In the genomic region with DNA sequence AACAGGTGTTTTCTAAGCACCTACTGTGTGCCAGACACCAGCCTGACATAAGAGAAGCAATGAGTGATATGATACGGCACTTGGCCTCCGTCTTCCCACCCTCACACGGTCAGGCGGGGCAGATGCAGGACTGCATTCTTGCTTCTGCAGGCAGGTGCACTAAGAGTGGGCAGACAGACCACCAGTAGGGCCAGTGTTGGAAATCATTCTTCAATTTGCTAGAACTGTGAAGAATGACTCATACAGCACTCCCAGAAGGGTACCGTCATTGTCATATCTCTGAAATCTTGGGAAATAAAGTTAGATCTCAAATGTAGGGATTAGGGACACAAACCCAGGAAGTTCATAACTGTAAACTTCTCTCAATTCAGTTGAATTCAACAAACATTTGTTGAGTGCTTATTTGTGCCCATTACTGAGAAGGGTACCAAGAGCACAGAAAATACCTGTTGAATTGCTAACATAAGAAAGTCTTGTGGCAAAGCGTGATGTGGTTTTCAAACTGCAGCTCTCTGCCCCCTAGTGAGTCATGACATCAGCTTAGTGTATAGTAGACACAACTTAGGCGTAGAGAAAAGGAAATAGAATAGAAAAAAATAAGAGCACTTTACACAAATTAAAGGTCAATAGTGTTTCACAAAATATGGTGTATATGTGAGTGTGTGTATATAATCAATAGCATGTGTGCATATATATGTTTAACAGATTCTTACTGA, we compare ENCODE assay signal across 1 cellular context.
TF ChIP-seq lines count a peak whose summit lies in the region.

No MANE protein-coding gene starts in this region.

TF ChIP-seq in GM12891, 5 proteins besides CTCF, POLR2A, EP300 and RAD21:
- TF ChIP-seq POU2F2 (IDR thresholded peaks at IDR 0.05; ENCODE audit: low read depth, low read length) (no peak), POLR2AphosphoS5 (IDR thresholded peaks at IDR 0.05; ENCODE audit: low read depth, low read length) (no peak), PAX5 (IDR thresholded peaks at IDR 0.05; ENCODE audit: insufficient read depth, low read length, severe bottlenecking) (no peak), SPI1 (IDR thresholded peaks at IDR 0.05; ENCODE audit: low read depth, low read length) (no peak), TAF1 (IDR thresholded peaks at IDR 0.05; ENCODE audit: low read depth, low read length) (no peak)
